Comparison of ENCODE assay signal across 19 cellular contexts in the genomic region with DNA sequence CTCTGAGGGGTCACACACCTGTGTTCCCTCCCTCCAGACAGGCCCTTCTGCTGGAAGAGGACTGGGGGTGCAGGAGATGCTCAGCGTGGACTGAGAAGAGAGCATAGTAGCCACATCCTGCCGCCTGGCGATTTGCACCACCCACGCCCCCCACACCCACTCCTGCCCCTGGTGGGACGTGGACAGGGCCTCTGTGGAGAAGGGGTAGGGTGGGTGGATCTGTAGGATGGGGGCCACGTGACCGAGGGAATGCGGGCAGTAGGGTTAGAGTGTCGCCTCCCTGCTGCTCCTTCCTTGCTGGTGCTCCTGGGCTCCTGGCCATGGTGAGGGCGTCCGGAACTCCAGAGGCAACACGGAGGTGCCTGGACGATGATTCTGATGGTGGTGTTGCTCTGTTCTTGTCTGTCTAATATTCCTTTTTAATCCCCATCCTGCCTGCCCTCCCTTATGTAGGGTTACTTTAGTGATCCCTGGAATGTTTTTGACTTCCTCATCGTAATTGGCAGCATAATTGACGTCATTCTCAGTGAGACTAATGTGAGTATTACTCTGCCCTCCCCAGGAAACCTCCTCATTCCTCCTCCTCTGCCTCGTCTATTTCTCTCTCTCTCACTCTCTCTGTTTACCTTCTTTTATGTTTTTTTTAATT.
A peak's percentile ranks its signal among the peaks of the same experiment; 100 is the strongest.
DNase-seq lines count a peak whose midpoint lies in the region; ATAC-seq and TF ChIP-seq lines count a peak whose summit lies in the region.
"Had no signal": no experiment of that assay in that cellular context is flagged by ENCODE, and none has a peak within 500 bp of the region (broad histone marks: within the 10 kb centered on the region; RNA-seq: fewer than 3 reads in every experiment).

No MANE protein-coding gene starts in this region.

- H3K27me3 Mint-ChIP-seq in type B pancreatic cell: peaks cover 15% of the 10 kb centered on the region

- TF ChIP-seq CTCF in HEK293 (tag by site-specific recombination; IDR thresholded peaks at IDR 0.05) (no peak), RWPE2 (IDR thresholded peaks at IDR 0.05; ENCODE audit: poor library complexity, severe bottlenecking) (no peak), type B pancreatic cell (conservative IDR thresholded peaks at IDR 0.05) (no peak)

- no peak overlapping the region for H3K4ac ChIP-seq in neuronal stem cell (ENCODE audit: low read length)

- H2BK15ac ChIP-seq in neuronal stem cell (ENCODE audit: low read length): no peak overlapping the region

- H3K27ac ChIP-seq in HEK293 (ENCODE audit: extremely low read depth, low read depth, low read length): no peak overlapping the region
- no peak overlapping the region for H3K27ac ChIP-seq in RWPE2 (ENCODE audit: poor library complexity, severe bottlenecking)
- H3K27ac ChIP-seq in neuronal stem cell (replicated peaks; ENCODE audit: low read length): no peak overlapping the region
- H3K27ac ChIP-seq: SK-N-MC had no signal

- H2BK5ac ChIP-seq in neuronal stem cell (ENCODE audit: low read length): no peak overlapping the region

- H2BK12ac ChIP-seq in neuronal stem cell (ENCODE audit: low read length): no peak overlapping the region

- no peak overlapping the region for H4K91ac ChIP-seq in neuronal stem cell (ENCODE audit: low read depth, low read length, poor library complexity)

- no peak overlapping the region for H3K4me3 Mint-ChIP-seq in type B pancreatic cell
- H3K4me3 Mint-ChIP-seq: CD8-positive, alpha-beta memory T cell had no signal

- POLR2A ChIA-PET in HEK293 (lab: Yijun Ruan, JAX): no interaction called here

- CTCF ChIA-PET in HEK293 (lab: Yijun Ruan, JAX): interaction anchor here (0.9 to 1.3 kb wide), 2 partner anchors 8 to 146 kb away, joined by 3 to 4 read pairs; no protein-coding TSS in a partner anchor

- H3K4me2 ChIP-seq in neuronal stem cell (ENCODE audit: insufficient read depth, low read length, poor library complexity, severe bottlenecking): no peak overlapping the region

- H3K9ac ChIP-seq in neuronal stem cell (ENCODE audit: low read depth, low read length, poor library complexity): peak overlapping the region; percentile 24

- H3K27me3 ChIP-seq in RWPE2 (ENCODE audit: insufficient read depth, poor library complexity, severe bottlenecking): peaks cover 8% of the 10 kb centered on the region
- H3K27me3 ChIP-seq in neuronal stem cell (ENCODE audit: control insufficient read depth in 3 of 3, insufficient read depth in 3 of 3, low read depth in 1 of 3, low read length in 3 of 3): peaks cover 0 to 13% (median 0%) of the 10 kb centered on the region in 3 experiments

- H3K36me3 ChIP-seq in HEK293 (ENCODE audit: control insufficient read depth in 2 of 2, insufficient read depth in 1 of 2, low read length in 2 of 2) (no peaks in the 10 kb centered on the region), RWPE2 (ENCODE audit: low read depth) (no peaks in the 10 kb centered on the region), neuronal stem cell (replicated peaks in 1 of 2; ENCODE audit: control insufficient read depth in 2 of 2, insufficient read depth in 2 of 2, low read length in 2 of 2) (no peaks in the 10 kb centered on the region)

- peak overlapping the region; percentile 7 for H3K27ac Mint-ChIP-seq in type B pancreatic cell
- H3K27ac Mint-ChIP-seq: CD8-positive, alpha-beta memory T cell had no signal

- H3K79me1 ChIP-seq in neuronal stem cell (ENCODE audit: low read depth, low read length): no peaks in the 10 kb centered on the region

- peak overlapping the region; percentile 10 for H3K14ac ChIP-seq in neuronal stem cell (ENCODE audit: low read length)

- H2AFZ ChIP-seq in neuronal stem cell (ENCODE audit: low read length): no peak overlapping the region

- H3K18ac ChIP-seq in neuronal stem cell (ENCODE audit: low read length): peak overlapping the region; percentile 20

- H3K9me3 Mint-ChIP-seq in type B pancreatic cell: no peaks in the 10 kb centered on the region

- DNase-seq in RWPE2 (ENCODE audit: low spot score) (peak; percentile 61), neuronal stem cell (ENCODE audit: low spot score) (no peak), type B pancreatic cell (ENCODE audit: extremely low spot score, unreplicated experiment) (no peak), anterior cingulate cortex (lab: John Stamatoyannopoulos, UW) (no peak), NCI-H146 treated with DMSO at 0.1 percent for 48 hours (lab: John Stamatoyannopoulos, UW; ENCODE audit: unreplicated experiment) (no peak)
- DNase-seq: ACHN; C1 segment of cervical spinal cord; CD8-positive, alpha-beta memory T cell; DMS79; H7; NCI-H1092 treated with DMSO at 0.1 percent for 48 hours; NCI-H1694 treated with DMSO at 0.1 percent for 48 hours; NCI-H2107; NCI-H510A; NCI-H774; SHP77 had no signal

- H3K4me3 ChIP-seq in HEK293 (ENCODE audit: low read depth, low read length) (no peak overlapping the region), RWPE2 (ENCODE audit: severe bottlenecking) (no peak overlapping the region), neuronal stem cell (ENCODE audit: low read length in 2 of 2) (no peak overlapping the region)
- H3K4me3 ChIP-seq: SK-N-MC had no signal

- peaks cover 6% of the 10 kb centered on the region for H3K4me1 Mint-ChIP-seq in type B pancreatic cell (ENCODE audit: unreplicated experiment)
- H3K4me1 Mint-ChIP-seq: CD8-positive, alpha-beta memory T cell had no signal

- no peak overlapping the region for H4K8ac ChIP-seq in neuronal stem cell (ENCODE audit: low read depth, low read length)

- peaks cover 29% of the 10 kb centered on the region for H3K36me3 Mint-ChIP-seq in type B pancreatic cell

- no peaks in the 10 kb centered on the region for H3K4me1 ChIP-seq in HEK293 (ENCODE audit: control insufficient read depth, insufficient read depth, low read length)
- no peaks in the 10 kb centered on the region for H3K4me1 ChIP-seq in RWPE2 (ENCODE audit: insufficient read depth, poor library complexity, severe bottlenecking)
- no peaks in the 10 kb centered on the region for H3K4me1 ChIP-seq in neuronal stem cell (ENCODE audit: control insufficient read depth in 2 of 2, insufficient read depth in 1 of 2, low read depth in 1 of 2, low read length in 2 of 2)

- no peak overlapping the region for H2BK120ac ChIP-seq in neuronal stem cell (ENCODE audit: low read depth, low read length)

- ATAC-seq in RWPE2 (ENCODE audit: low read depth) (no peak), HG02642 (IDR thresholded peaks at IDR 0.05; ENCODE audit: poor library complexity, unreplicated experiment) (no peak)

- no peak overlapping the region for H2AK5ac ChIP-seq in neuronal stem cell (ENCODE audit: low read depth, low read length)

- WGBS in neuronal stem cell (ENCODE audit: extremely low coverage in 2 of 2, insufficient read length in 2 of 2, insufficient replicate concordance in 1 of 2), 2 donors: no CpG with 5 or more reads among the region's 16 CpGs

- H3K23ac ChIP-seq in neuronal stem cell (ENCODE audit: low read depth, low read length, poor library complexity): peak overlapping the region; percentile 13

- no peaks in the 10 kb centered on the region for H3K9me3 ChIP-seq in HEK293 (ENCODE audit: control insufficient read depth, insufficient read depth, low read depth, low read length)
- H3K9me3 ChIP-seq in RWPE2 (ENCODE audit: severe bottlenecking): no peaks in the 10 kb centered on the region
- H3K9me3 ChIP-seq in neuronal stem cell (replicated peaks in 1 of 2; ENCODE audit: control insufficient read depth in 2 of 2, insufficient read depth in 1 of 2, low read depth in 1 of 2, low read length in 2 of 2): peaks cover 0 to 5% of the 10 kb centered on the region in 2 donors

TF ChIP-seq in HEK293, 187 proteins besides CTCF, POLR2A, EP300 and RAD21 (continues in another document):
- TF ChIP-seq, protein P1, sequence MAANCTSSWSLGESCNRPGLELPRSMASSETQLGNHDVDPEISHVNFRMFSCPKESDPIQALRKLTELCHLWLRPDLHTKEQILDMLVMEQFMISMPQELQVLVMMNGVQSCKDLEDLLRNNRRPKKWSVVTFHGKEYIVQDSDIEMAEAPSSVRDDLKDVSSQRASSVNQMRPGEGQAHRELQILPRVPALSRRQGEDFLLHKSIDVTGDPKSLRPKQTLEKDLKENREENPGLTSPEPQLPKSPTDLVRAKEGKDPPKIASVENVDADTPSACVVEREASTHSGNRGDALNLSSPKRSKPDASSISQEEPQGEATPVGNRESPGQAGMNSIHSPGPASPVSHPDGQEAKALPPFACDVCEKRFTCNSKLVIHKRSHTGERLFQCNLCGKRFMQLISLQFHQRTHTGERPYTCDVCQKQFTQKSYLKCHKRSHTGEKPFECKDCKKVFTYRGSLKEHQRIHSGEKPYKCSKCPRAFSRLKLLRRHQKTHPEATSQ (tag by site-specific recombination; IDR thresholded peaks at IDR 0.05): no peak
- TF ChIP-seq EGR2 (tag by site-specific recombination; IDR thresholded peaks at IDR 0.05; ENCODE audit: low read depth): 0 out of 2 replicates have a peak, but pooled peaks have one; percentile 44
- no peak for TF ChIP-seq ZNF37A (tag by site-specific recombination; IDR thresholded peaks at IDR 0.05)
- no peak for TF ChIP-seq ZNF610 (tag by site-specific recombination; IDR thresholded peaks at IDR 0.05; ENCODE audit: borderline replicate concordance)
- no peak for TF ChIP-seq GLIS1 (tag by site-specific recombination; IDR thresholded peaks at IDR 0.05)
- no peak for TF ChIP-seq ZNF529 (tag by site-specific recombination; IDR thresholded peaks at IDR 0.05; ENCODE audit: insufficient replicate concordance)
- no peak for TF ChIP-seq ZNF426 (tag by site-specific recombination; IDR thresholded peaks at IDR 0.05)
- no peak for TF ChIP-seq ZNF169 (tag by site-specific recombination; IDR thresholded peaks at IDR 0.05)
- TF ChIP-seq, protein P2, sequence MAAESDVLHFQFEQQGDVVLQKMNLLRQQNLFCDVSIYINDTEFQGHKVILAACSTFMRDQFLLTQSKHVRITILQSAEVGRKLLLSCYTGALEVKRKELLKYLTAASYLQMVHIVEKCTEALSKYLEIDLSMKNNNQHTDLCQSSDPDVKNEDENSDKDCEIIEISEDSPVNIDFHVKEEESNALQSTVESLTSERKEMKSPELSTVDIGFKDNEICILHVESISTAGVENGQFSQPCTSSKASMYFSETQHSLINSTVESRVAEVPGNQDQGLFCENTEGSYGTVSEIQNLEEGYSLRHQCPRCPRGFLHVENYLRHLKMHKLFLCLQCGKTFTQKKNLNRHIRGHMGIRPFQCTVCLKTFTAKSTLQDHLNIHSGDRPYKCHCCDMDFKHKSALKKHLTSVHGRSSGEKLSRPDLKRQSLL (tag by site-specific recombination; IDR thresholded peaks at IDR 0.05): no peak
- peak; percentile 61 for TF ChIP-seq ZFHX2 (tag by site-specific recombination; conservative IDR thresholded peaks at IDR 0.05)
- no peak for TF ChIP-seq HOXA7 (CRISPR knock-in tag; IDR thresholded peaks at IDR 0.05; ENCODE audit: borderline replicate concordance)
- TF ChIP-seq ZNF354C (tag by site-specific recombination; IDR thresholded peaks at IDR 0.05; ENCODE audit: borderline replicate concordance, low read depth): no peak
- no peak for TF ChIP-seq ZNF830 (tag by site-specific recombination; IDR thresholded peaks at IDR 0.05; ENCODE audit: low read depth)
